Comparison of ENCODE assay signal across 1 cellular context in the genomic region with DNA sequence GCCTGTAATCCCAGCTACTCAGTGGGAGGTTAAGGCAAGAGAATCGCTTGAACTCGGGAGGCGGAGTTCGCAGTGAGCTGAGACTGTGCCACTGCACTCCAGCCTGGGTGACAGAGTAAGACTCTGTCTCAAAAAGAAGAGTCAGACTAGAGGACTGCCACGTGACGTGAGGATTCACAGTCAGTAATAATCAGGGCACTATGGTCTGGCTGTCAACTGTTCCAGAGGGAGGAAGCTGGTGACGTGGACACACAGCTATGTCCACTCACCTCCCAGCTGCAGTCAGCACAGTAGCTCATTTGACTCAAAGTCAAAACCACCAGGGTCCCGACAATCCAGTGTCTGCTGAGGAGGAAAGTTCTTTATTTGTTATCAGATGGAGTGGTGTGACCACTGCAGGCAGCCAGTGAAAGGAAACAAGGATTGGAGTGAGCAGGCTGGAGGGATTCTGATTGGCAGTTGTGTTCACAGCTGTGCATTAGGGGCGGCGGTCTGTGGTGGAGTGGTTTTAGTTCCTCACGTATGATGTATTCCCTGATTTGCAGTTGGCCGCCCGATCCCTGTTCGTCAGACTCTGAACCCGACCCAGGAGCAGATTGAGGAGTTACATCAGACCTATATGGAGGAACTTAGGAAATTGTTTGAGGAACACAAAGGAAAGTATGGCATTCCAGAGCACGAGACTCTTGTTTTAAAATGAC.
TF ChIP-seq lines count a peak whose summit lies in the region.

No MANE protein-coding gene starts in this region.

TF ChIP-seq in HepG2, 621 proteins besides CTCF, POLR2A, EP300 and RAD21 (continued from another document and continues in another):
- TF ChIP-seq, protein P1, sequence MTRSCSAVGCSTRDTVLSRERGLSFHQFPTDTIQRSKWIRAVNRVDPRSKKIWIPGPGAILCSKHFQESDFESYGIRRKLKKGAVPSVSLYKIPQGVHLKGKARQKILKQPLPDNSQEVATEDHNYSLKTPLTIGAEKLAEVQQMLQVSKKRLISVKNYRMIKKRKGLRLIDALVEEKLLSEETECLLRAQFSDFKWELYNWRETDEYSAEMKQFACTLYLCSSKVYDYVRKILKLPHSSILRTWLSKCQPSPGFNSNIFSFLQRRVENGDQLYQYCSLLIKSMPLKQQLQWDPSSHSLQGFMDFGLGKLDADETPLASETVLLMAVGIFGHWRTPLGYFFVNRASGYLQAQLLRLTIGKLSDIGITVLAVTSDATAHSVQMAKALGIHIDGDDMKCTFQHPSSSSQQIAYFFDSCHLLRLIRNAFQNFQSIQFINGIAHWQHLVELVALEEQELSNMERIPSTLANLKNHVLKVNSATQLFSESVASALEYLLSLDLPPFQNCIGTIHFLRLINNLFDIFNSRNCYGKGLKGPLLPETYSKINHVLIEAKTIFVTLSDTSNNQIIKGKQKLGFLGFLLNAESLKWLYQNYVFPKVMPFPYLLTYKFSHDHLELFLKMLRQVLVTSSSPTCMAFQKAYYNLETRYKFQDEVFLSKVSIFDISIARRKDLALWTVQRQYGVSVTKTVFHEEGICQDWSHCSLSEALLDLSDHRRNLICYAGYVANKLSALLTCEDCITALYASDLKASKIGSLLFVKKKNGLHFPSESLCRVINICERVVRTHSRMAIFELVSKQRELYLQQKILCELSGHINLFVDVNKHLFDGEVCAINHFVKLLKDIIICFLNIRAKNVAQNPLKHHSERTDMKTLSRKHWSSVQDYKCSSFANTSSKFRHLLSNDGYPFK (CRISPR knock-in tag; IDR thresholded peaks at IDR 0.05; ENCODE audit: borderline replicate concordance), result peak; percentile 77; the same call in 1 of the 2 replicates
- TF ChIP-seq ZMYM2 (CRISPR knock-in tag; IDR thresholded peaks at IDR 0.05) (0 out of 2 replicates have a peak, but pooled peaks have one; percentile 61), NR3C1 (CRISPR knock-in tag; IDR thresholded peaks at IDR 0.05) (no peak), ZFP90 (CRISPR knock-in tag; IDR thresholded peaks at IDR 0.05; ENCODE audit: borderline replicate concordance) (peak; percentile 97; the same call in 1 of the 2 replicates), ZKSCAN1 (IDR thresholded peaks at IDR 0.05; ENCODE audit: low read length) (no peak; the same call in 1 of the 2 replicates), MTA1 (CRISPR knock-in tag; IDR thresholded peaks at IDR 0.05; ENCODE audit: borderline replicate concordance) (peak; percentile 71; the same call in 1 of the 2 replicates), ZNF337 (CRISPR knock-in tag; IDR thresholded peaks at IDR 0.05; ENCODE audit: borderline replicate concordance, low read depth) (0 out of 2 replicates have a peak, but pooled peaks have one; percentile 83), ZNF749 (CRISPR knock-in tag; IDR thresholded peaks at IDR 0.05; ENCODE audit: borderline replicate concordance) (0 out of 2 replicates have a peak, but pooled peaks have one; percentile 65), ZNF780A (CRISPR knock-in tag; IDR thresholded peaks at IDR 0.05) (no peak), PATZ1 (CRISPR knock-in tag; IDR thresholded peaks at IDR 0.05) (peak; percentile 39; the same call in 1 of the 2 replicates), ZNF12 (CRISPR knock-in tag; IDR thresholded peaks at IDR 0.05) (peak; percentile 93), ELF4 (CRISPR knock-in tag; IDR thresholded peaks at IDR 0.05; ENCODE audit: borderline replicate concordance) (no peak), ZBTB8A (CRISPR knock-in tag; IDR thresholded peaks at IDR 0.05; ENCODE audit: borderline replicate concordance, low read depth) (no peak), RFX3 (CRISPR knock-in tag; IDR thresholded peaks at IDR 0.05) (no peak), HIVEP1 (CRISPR knock-in tag; IDR thresholded peaks at IDR 0.05) (peak; percentile 95), SOX13 (IDR thresholded peaks at IDR 0.05) (peak; percentile 18; the same call in 1 of the 2 replicates), SOX13 (CRISPR knock-in tag; conservative IDR thresholded peaks at IDR 0.05 in 1 of 2, IDR thresholded peaks at IDR 0.05 in 1 of 2) (peak in 1 of 2 experiments; percentile 85; a peak in 2 of 4 replicates), ZEB1 (IDR thresholded peaks at IDR 0.05; ENCODE audit: insufficient replicate concordance, low read depth) (no peak), ZNF670 (CRISPR knock-in tag; IDR thresholded peaks at IDR 0.05; ENCODE audit: borderline replicate concordance) (peak; percentile 83), SRSF9 (IDR thresholded peaks at IDR 0.05; ENCODE audit: borderline replicate concordance, insufficient read depth, low read depth, low read length, poor library complexity, severe bottlenecking) (no peak), ARNTL (CRISPR knock-in tag; IDR thresholded peaks at IDR 0.05) (peak; percentile 99), JARID2 (CRISPR knock-in tag; IDR thresholded peaks at IDR 0.05; ENCODE audit: insufficient replicate concordance) (no peak), RNF219 (CRISPR knock-in tag; IDR thresholded peaks at IDR 0.05) (no peak), HNF1B (CRISPR knock-in tag; IDR thresholded peaks at IDR 0.05) (peak; percentile 94), ZSCAN21 (CRISPR knock-in tag; IDR thresholded peaks at IDR 0.05; ENCODE audit: borderline replicate concordance) (no peak), ZNF781 (CRISPR knock-in tag; IDR thresholded peaks at IDR 0.05; ENCODE audit: borderline replicate concordance, not compliant biosample characterization) (peak; percentile 91), ZNF24 (IDR thresholded peaks at IDR 0.05) (0 out of 2 replicates have a peak, but pooled peaks have one; percentile 26), SNRNP70 (IDR thresholded peaks at IDR 0.05; ENCODE audit: low read depth, low read length) (no peak), KMT2A (CRISPR knock-in tag; IDR thresholded peaks at IDR 0.05) (peak; percentile 52; the same call in 1 of the 2 replicates), ZNF343 (CRISPR knock-in tag; IDR thresholded peaks at IDR 0.05) (peak; percentile 30; the same call in 1 of the 2 replicates), FOXA1 (IDR thresholded peaks at IDR 0.05) (no peak), FOXA1 (CRISPR knock-in tag; IDR thresholded peaks at IDR 0.05) (no peak; the same call in 1 of the 2 replicates), RAD51 (IDR thresholded peaks at IDR 0.05; ENCODE audit: borderline replicate concordance) (peak; percentile 73; the same call in 1 of the 2 replicates), GATA4 (IDR thresholded peaks at IDR 0.05; ENCODE audit: borderline replicate concordance, low read depth) (peak; percentile 80; the same call in 1 of the 2 replicates), ZNF841 (CRISPR knock-in tag; IDR thresholded peaks at IDR 0.05; ENCODE audit: borderline replicate concordance) (no peak), KDM4B (CRISPR knock-in tag; IDR thresholded peaks at IDR 0.05) (peak; percentile 21; the same call in 1 of the 2 replicates), SMC3 (IDR thresholded peaks at IDR 0.05; ENCODE audit: low read length) (0 out of 2 replicates have a peak, but pooled peaks have one; percentile 20), PCBP1 (IDR thresholded peaks at IDR 0.05; ENCODE audit: borderline replicate concordance, low read depth, low read length) (no peak)
- TF ChIP-seq, protein P2, sequence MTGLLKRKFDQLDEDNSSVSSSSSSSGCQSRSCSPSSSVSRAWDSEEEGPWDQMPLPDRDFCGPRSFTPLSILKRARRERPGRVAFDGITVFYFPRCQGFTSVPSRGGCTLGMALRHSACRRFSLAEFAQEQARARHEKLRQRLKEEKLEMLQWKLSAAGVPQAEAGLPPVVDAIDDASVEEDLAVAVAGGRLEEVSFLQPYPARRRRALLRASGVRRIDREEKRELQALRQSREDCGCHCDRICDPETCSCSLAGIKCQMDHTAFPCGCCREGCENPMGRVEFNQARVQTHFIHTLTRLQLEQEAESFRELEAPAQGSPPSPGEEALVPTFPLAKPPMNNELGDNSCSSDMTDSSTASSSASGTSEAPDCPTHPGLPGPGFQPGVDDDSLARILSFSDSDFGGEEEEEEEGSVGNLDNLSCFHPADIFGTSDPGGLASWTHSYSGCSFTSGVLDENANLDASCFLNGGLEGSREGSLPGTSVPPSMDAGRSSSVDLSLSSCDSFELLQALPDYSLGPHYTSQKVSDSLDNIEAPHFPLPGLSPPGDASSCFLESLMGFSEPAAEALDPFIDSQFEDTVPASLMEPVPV (CRISPR knock-in tag; IDR thresholded peaks at IDR 0.05), result no peak
- TF ChIP-seq, protein P3, sequence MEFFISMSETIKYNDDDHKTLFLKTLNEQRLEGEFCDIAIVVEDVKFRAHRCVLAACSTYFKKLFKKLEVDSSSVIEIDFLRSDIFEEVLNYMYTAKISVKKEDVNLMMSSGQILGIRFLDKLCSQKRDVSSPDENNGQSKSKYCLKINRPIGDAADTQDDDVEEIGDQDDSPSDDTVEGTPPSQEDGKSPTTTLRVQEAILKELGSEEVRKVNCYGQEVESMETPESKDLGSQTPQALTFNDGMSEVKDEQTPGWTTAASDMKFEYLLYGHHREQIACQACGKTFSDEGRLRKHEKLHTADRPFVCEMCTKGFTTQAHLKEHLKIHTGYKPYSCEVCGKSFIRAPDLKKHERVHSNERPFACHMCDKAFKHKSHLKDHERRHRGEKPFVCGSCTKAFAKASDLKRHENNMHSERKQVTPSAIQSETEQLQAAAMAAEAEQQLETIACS (CRISPR knock-in tag; IDR thresholded peaks at IDR 0.05), result no peak
- TF ChIP-seq, protein P4, sequence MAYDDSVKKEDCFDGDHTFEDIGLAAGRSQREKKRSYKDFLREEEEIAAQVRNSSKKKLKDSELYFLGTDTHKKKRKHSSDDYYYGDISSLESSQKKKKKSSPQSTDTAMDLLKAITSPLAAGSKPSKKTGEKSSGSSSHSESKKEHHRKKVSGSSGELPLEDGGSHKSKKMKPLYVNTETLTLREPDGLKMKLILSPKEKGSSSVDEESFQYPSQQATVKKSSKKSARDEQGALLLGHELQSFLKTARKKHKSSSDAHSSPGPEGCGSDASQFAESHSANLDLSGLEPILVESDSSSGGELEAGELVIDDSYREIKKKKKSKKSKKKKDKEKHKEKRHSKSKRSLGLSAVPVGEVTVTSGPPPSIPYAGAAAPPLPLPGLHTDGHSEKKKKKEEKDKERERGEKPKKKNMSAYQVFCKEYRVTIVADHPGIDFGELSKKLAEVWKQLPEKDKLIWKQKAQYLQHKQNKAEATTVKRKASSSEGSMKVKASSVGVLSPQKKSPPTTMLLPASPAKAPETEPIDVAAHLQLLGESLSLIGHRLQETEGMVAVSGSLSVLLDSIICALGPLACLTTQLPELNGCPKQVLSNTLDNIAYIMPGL (CRISPR knock-in tag; IDR thresholded peaks at IDR 0.05; ENCODE audit: borderline replicate concordance in 1 of 2, low read depth in 1 of 2), result peak in 1 of 2 experiments; percentile 74; a peak in 2 of 4 replicates
- TF ChIP-seq, protein P5, sequence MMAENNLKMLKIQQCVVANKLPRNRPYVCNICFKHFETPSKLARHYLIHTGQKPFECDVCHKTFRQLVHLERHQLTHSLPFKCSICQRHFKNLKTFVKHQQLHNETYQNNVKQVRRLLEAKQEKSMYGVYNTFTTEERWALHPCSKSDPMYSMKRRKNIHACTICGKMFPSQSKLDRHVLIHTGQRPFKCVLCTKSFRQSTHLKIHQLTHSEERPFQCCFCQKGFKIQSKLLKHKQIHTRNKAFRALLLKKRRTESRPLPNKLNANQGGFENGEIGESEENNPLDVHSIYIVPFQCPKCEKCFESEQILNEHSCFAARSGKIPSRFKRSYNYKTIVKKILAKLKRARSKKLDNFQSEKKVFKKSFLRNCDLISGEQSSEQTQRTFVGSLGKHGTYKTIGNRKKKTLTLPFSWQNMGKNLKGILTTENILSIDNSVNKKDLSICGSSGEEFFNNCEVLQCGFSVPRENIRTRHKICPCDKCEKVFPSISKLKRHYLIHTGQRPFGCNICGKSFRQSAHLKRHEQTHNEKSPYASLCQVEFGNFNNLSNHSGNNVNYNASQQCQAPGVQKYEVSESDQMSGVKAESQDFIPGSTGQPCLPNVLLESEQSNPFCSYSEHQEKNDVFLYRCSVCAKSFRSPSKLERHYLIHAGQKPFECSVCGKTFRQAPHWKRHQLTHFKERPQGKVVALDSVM (CRISPR knock-in tag; IDR thresholded peaks at IDR 0.05), result 0 out of 2 replicates have a peak, but pooled peaks have one; percentile 50
